In the genomic region with DNA sequence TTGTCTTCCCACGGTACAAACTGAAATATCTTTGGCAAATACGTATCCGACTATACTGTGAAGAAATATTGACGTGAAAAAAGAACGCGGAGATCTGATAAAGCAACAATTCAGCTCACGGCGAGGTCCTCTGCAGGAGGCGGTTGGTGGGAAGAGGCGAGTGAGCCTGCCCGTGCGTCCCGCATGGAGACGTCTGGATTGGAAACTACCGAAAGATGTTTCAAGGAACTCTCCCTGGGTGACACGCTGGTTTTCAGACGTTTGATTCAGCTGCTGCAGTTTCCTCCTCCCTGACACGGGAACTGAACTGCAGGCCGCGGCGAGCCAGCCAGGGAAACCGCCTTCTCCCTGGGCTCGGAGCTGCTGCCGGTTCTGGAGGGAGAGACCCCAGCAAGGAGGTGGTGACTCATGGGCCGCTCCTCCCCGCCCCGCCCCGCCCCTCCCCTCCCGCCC, we compare ENCODE assay signal across 8 cellular contexts. TPM values are rescaled to one million over a fixed set of nuclear protein-coding genes. Genes with fewer than 3 reads are reported as not detected.
DNase-seq lines count a peak whose midpoint lies in the region; ATAC-seq and TF ChIP-seq lines count a peak whose summit lies in the region.

No MANE protein-coding gene starts in this region.

- ATAC-seq in stimulated activated memory B cell treated with anti-CD40 and anti-IgM and Interleukin-4, amounts not matched to agents 10 μg/mL and 1 μg/mL and 100 μg/mL, for 72 hours: peak; percentile 17

- H3K27me3 ChIP-seq in H9 (ENCODE audit: insufficient read depth, low read length): no peaks in the 10 kb centered on the region; the same call in 1 of the 2 replicates
- H3K27me3 ChIP-seq in esophagus squamous epithelium: peaks cover 0 to 52% (median 0%) of the 10 kb centered on the region in 4 donors

- peak; percentile 90 for DNase-seq in AG08396 (ENCODE audit: low spot score)
- DNase-seq in H9: peak; percentile 91
- peak; percentile 58 for DNase-seq in NOMO-1 treated with dmso at 0.1 percent for 144 hours (lab: John Stamatoyannopoulos, UW; ENCODE audit: unreplicated experiment)
- peak; percentile 32 for DNase-seq in activated T-cell treated with anti-CD3 and anti-CD28 coated beads for 48 hours (ENCODE audit: low read depth)
- no peak for DNase-seq in esophagus squamous epithelium (lab: John Stamatoyannopoulos, UW)
- DNase-seq in mucosa of gallbladder (ENCODE audit: low spot score): peak; percentile 69
- DNase-seq in NCI-H2029 (lab: John Stamatoyannopoulos, UW): no peak

- TF ChIP-seq CTCF in H9 (conservative IDR thresholded peaks at IDR 0.05) (no peak), esophagus squamous epithelium (IDR thresholded peaks at IDR 0.05) (no peak)

- no peak overlapping the region for H3K27ac ChIP-seq in H9 (ENCODE audit: insufficient read length, low read depth, low read length)
- H3K27ac ChIP-seq in esophagus squamous epithelium: peak overlapping the region; percentile 55 to 87 (median 84)

- peak in 1 of 4 donors; percentile 13 for TF ChIP-seq POLR2A in esophagus squamous epithelium (IDR thresholded peaks at IDR 0.05)

- H3K4me1 ChIP-seq in H9 (ENCODE audit: insufficient read depth, low read length): no peaks in the 10 kb centered on the region; the same call in 1 of the 2 replicates
- H3K4me1 ChIP-seq in esophagus squamous epithelium: peaks cover 0 to 85% (median 20%) of the 10 kb centered on the region in 3 donors

- H3K4me1 Mint-ChIP-seq in H9: peaks cover 12% of the 10 kb centered on the region in 2 experiments
- no peaks in the 10 kb centered on the region for H3K4me1 Mint-ChIP-seq in stimulated activated memory B cell treated with anti-CD40 and anti-IgM and Interleukin-4, amounts not matched to agents 10 μg/mL and 1 μg/mL and 100 μg/mL, for 72 hours

- H4K91ac ChIP-seq in H9 (ENCODE audit: insufficient read length, low read depth, low read length): no peak overlapping the region

- H3T11ph ChIP-seq in H9 (ENCODE audit: low read length): no peak overlapping the region

- H3K27ac Mint-ChIP-seq in H9: no peak overlapping the region
- H3K27ac Mint-ChIP-seq in stimulated activated memory B cell treated with anti-CD40 and anti-IgM and Interleukin-4, amounts not matched to agents 10 μg/mL and 1 μg/mL and 100 μg/mL, for 72 hours: no peak overlapping the region

- H2BK12ac ChIP-seq in H9 (ENCODE audit: insufficient read length, low read depth, low read length): no peak overlapping the region

- H3K79me1 ChIP-seq in H9 (ENCODE audit: insufficient read depth, low read depth, low read length, poor library complexity, severe bottlenecking): no peaks in the 10 kb centered on the region

- H3K4me2 ChIP-seq in H9 (ENCODE audit: insufficient read depth, insufficient read length, low read length): peak overlapping the region; percentile 39

- no peak overlapping the region for H2BK15ac ChIP-seq in H9 (ENCODE audit: low read depth, low read length)

- no peak overlapping the region for H3K9ac ChIP-seq in H9 (ENCODE audit: extremely low read depth, insufficient read length, low read length)

- H3K9me3 Mint-ChIP-seq in H9: no peaks in the 10 kb centered on the region
- H3K9me3 Mint-ChIP-seq in stimulated activated memory B cell treated with anti-CD40 and anti-IgM and Interleukin-4, amounts not matched to agents 10 μg/mL and 1 μg/mL and 100 μg/mL, for 72 hours: peaks cover 9% of the 10 kb centered on the region

- H3K4me3 ChIP-seq in esophagus squamous epithelium: peak overlapping the region; percentile 18 to 78 (median 58)

- no peaks in the 10 kb centered on the region for H4K20me1 ChIP-seq in H9 (ENCODE audit: control insufficient read depth, insufficient read depth, insufficient read length)

- intact Hi-C loops in esophagus squamous epithelium (cut with DNase I): no loop called here

- no peaks in the 10 kb centered on the region for H3K79me2 ChIP-seq in H9 (ENCODE audit: insufficient read depth, low read length)

- no peak overlapping the region for H4K5ac ChIP-seq in H9 (ENCODE audit: insufficient read length, low read depth, low read length)

- no peak overlapping the region for H2AFZ ChIP-seq in H9 (ENCODE audit: low read length)

- H3K23me2 ChIP-seq in H9 (ENCODE audit: insufficient read length, low read depth, low read length, poor library complexity, severe bottlenecking): peaks cover 20% of the 10 kb centered on the region

- no peak overlapping the region for H3K4ac ChIP-seq in H9 (ENCODE audit: low read depth, low read length)

- H3K4me3 Mint-ChIP-seq in H9: no peak overlapping the region
- H3K4me3 Mint-ChIP-seq in stimulated activated memory B cell treated with anti-CD40 and anti-IgM and Interleukin-4, amounts not matched to agents 10 μg/mL and 1 μg/mL and 100 μg/mL, for 72 hours: no peak overlapping the region

- peaks cover 11 to 21% (median 12%) of the 10 kb centered on the region in 3 experiments for H3K36me3 Mint-ChIP-seq in H9 (ENCODE audit: insufficient read depth in 1 of 3, low read depth in 3 of 3)
- H3K36me3 Mint-ChIP-seq in stimulated activated memory B cell treated with anti-CD40 and anti-IgM and Interleukin-4, amounts not matched to agents 10 μg/mL and 1 μg/mL and 100 μg/mL, for 72 hours: no peaks in the 10 kb centered on the region

- no peak overlapping the region for H3K18ac ChIP-seq in H9 (ENCODE audit: insufficient read length, low read depth, low read length)

- H3K9me3 ChIP-seq in H9 (ENCODE audit: control insufficient read depth, low read depth, low read length): no peaks in the 10 kb centered on the region
- H3K9me3 ChIP-seq in esophagus squamous epithelium: no peaks in the 10 kb centered on the region

- H2BK120ac ChIP-seq in H9 (ENCODE audit: low read depth, low read length, poor library complexity, severe bottlenecking): no peak overlapping the region

- H2BK20ac ChIP-seq in H9 (ENCODE audit: low read depth, low read length, poor library complexity, severe bottlenecking): no peak overlapping the region

- H2BK5ac ChIP-seq in H9 (ENCODE audit: insufficient read length, low read length): no peak overlapping the region

- H3K14ac ChIP-seq in H9 (ENCODE audit: insufficient read depth, low read length): no peak overlapping the region

- H3K27me3 Mint-ChIP-seq in H9 (ENCODE audit: low read depth): peaks cover 5% of the 10 kb centered on the region
- peaks cover 12% of the 10 kb centered on the region for H3K27me3 Mint-ChIP-seq in stimulated activated memory B cell treated with anti-CD40 and anti-IgM and Interleukin-4, amounts not matched to agents 10 μg/mL and 1 μg/mL and 100 μg/mL, for 72 hours

- no peak overlapping the region for H3K23ac ChIP-seq in H9 (ENCODE audit: insufficient read length, low read depth, low read length)

- no peak overlapping the region for H2AK5ac ChIP-seq in H9 (ENCODE audit: insufficient read length, low read length)

- H4K8ac ChIP-seq in H9 (replicated peaks; ENCODE audit: insufficient read length, low read depth, low read length): no peak overlapping the region

- H3K36me3 ChIP-seq in esophagus squamous epithelium: peaks cover 0 to 12% (median 0%) of the 10 kb centered on the region in 3 donors

- no peak overlapping the region for H3K56ac ChIP-seq in H9 (ENCODE audit: insufficient read length, low read depth, low read length)

- no CpG with 5 or more reads among the region's 29 CpGs for WGBS in H9 (ENCODE audit: extremely low coverage, insufficient read length, low lambda C conversion rate)
- 0% methylated on average over 18 to 25 of the region's 29 CpGs for WGBS in esophagus squamous epithelium, 2 donors

RNA-seq across cellular contexts. Expression of a gene that starts 0.4 kb away (rescaled TPM):
- total RNA-seq in H9 (2021): 193 and 194 TPM in 2 replicates
- total RNA-seq in esophagus squamous epithelium: 100 to 1,000 TPM in 1 of 4 donors, 10 to 100 TPM in 3; 25.0 to 242 (median 54.9) TPM
- 583 TPM for total RNA-seq in mucosa of gallbladder

Comparison
In these comparisons a context has a peak if more than half of its experiments do, and no peak if none do; other contexts are left out.
1. DNase-seq: peak in AG08396 (single experiment), H9 (single experiment), NOMO-1 treated with dmso at 0.1 percent for 144 hours (single experiment), activated T-cell treated with anti-CD3 and anti-CD28 coated beads for 48 hours (single experiment) and mucosa of gallbladder (single experiment); none in esophagus squamous epithelium (single experiment) and NCI-H2029 (single experiment).